18 cellular contexts compared by ENCODE assay signal in genomic region chr3:144244662-144245061, GRCh38.
"Had no signal": no experiment of that assay in that cellular context is flagged by ENCODE, and none has a peak within 500 bp of the region (broad histone marks: within the 10 kb centered on the region; RNA-seq: fewer than 3 reads in every experiment).

No MANE protein-coding gene starts in this region.

- H3K9me3 ChIP-seq: prostate gland, right lobe of liver had no signal

- H3K4me3 Mint-ChIP-seq: activated CD4-positive, alpha-beta memory T cell treated with anti-CD3 and anti-CD28 coated beads for 36 hours; activated naive CD8-positive, alpha-beta T cell; activated T-cell treated with anti-CD3 and anti-CD28 coated beads, Interleukin-2, amount 50 U/mL, for 4 hours; dendritic cell treated with granulocyte-macrophage colony-stimulating factor and Interleukin-4, amounts not matched to agents 40 ng/mL and 50 ng/mL, for 4 days; naive thymus-derived CD4-positive, alpha-beta T cell; type B pancreatic cell had no signal

- H3K4me3 ChIP-seq: lung, prostate gland, right lobe of liver had no signal

- H3K27me3 ChIP-seq: brain microvascular endothelial cell, right lobe of liver had no signal

- H3K4me1 Mint-ChIP-seq: naive thymus-derived CD4-positive, alpha-beta T cell had no signal

- H3K36me3 Mint-ChIP-seq: activated CD4-positive, alpha-beta memory T cell treated with anti-CD3 and anti-CD28 coated beads for 36 hours; activated naive CD8-positive, alpha-beta T cell; naive thymus-derived CD4-positive, alpha-beta T cell; type B pancreatic cell had no signal

- H3K27ac Mint-ChIP-seq: activated CD4-positive, alpha-beta memory T cell treated with anti-CD3 and anti-CD28 coated beads for 36 hours; activated naive CD8-positive, alpha-beta T cell; dendritic cell treated with granulocyte-macrophage colony-stimulating factor and Interleukin-4, amounts not matched to agents 40 ng/mL and 50 ng/mL, for 4 days; naive thymus-derived CD4-positive, alpha-beta T cell; type B pancreatic cell had no signal

- DNase-seq: activated CD4-positive, alpha-beta memory T cell treated with anti-CD3 and anti-CD28 coated beads for 36 hours; activated CD4-positive, CD25-positive, alpha-beta regulatory T cell treated with anti-CD3 and anti-CD28 coated beads, Interleukin-2, amount 50 U/mL, for 72 hours; activated gamma-delta T cell; activated T-cell treated with anti-CD3 and anti-CD28 coated beads, Interleukin-2, amount 50 U/mL, for 4 hours; amygdala; brain microvascular endothelial cell; cerebellar nuclear complex; left colon; naive thymus-derived CD4-positive, alpha-beta T cell; occipital lobe; right lobe of liver; stimulated activated naive CD4-positive, alpha-beta T cell treated with Interleukin-2 at 50 U/mL for 16 hours had no signal

- H3K27me3 Mint-ChIP-seq: activated CD4-positive, alpha-beta memory T cell treated with anti-CD3 and anti-CD28 coated beads for 36 hours; activated naive CD8-positive, alpha-beta T cell had no signal

- H3K9me3 Mint-ChIP-seq: activated CD4-positive, alpha-beta memory T cell treated with anti-CD3 and anti-CD28 coated beads for 36 hours; activated T-cell treated with anti-CD3 and anti-CD28 coated beads, Interleukin-2, amount 50 U/mL, for 4 hours; type B pancreatic cell had no signal

- H3K27ac ChIP-seq: brain microvascular endothelial cell, prostate gland, right lobe of liver had no signal

- ATAC-seq: activated T-cell treated with anti-CD3 and anti-CD28 coated beads, Interleukin-2, amount 50 U/mL, for 4 hours; esophagus mucosa; left colon; naive thymus-derived CD4-positive, alpha-beta T cell; right lobe of liver had no signal

- H3K4me1 ChIP-seq: prostate gland, right lobe of liver had no signal

- H3K36me3 ChIP-seq: brain microvascular endothelial cell, prostate gland, right lobe of liver had no signal
